ENCODE assay signal across 1 cellular context in genomic region chr20:35466856-35467255, GRCh38.
TF ChIP-seq lines count a peak whose summit lies in the region.

No MANE protein-coding gene starts in this region.

TF ChIP-seq in HCT116, 20 proteins besides CTCF, POLR2A, EP300 and RAD21 (continued from another document):
- no peak for TF ChIP-seq REST (IDR thresholded peaks at IDR 0.05; ENCODE audit: low read depth)
